ENCODE assay signal across 33 cellular contexts in genomic region chr2:15623481-15623796, GRCh38.
"Had no signal": no experiment of that assay in that cellular context is flagged by ENCODE, and none has a peak within 500 bp of the region (broad histone marks: within the 10 kb centered on the region; RNA-seq: fewer than 3 reads in every experiment).

No MANE protein-coding gene starts in this region.

- DNase-seq: Karpas-422, Kasumi-1, MG63, MM.1S, MV-4-11, NCI-H1048, NCI-H1092, NCI-H1092 treated with DMSO at 0.1 percent for 48 hours, NCI-H1105, NCI-H1105 treated with DMSO at 0.1 percent for 48 hours, NCI-H1417, NCI-H1417 treated with DMSO at 0.1 percent for 48 hours, NCI-H1436, NCI-H1436 treated with DMSO at 0.1 percent for 48 hours, NCI-H146, NCI-H1694, NCI-H1694 treated with DMSO at 0.1 percent for 48 hours, NCI-H187, NCI-H187 treated with DMSO at 0.1 percent for 48 hours, NCI-H1930, NCI-H2029, NCI-H2029 treated with DMSO at 0.1 percent for 48 hours, NCI-H2081, NCI-H2081 treated with DMSO at 0.1 percent for 48 hours, NCI-H2107, NCI-H2171, NCI-H2171 treated with DMSO at 0.1 percent for 48 hours, NCI-H2227 treated with DMSO at 0.1 percent for 48 hours, NCI-H226, NCI-H345, NCI-H446, NCI-H446 treated with DMSO at 0.1 percent for 48 hours, NCI-H510A had no signal
